In genomic region chr10:107529350-107529749, GRCh38 we compare ENCODE assay signal across 28 cellular contexts.
"Had no signal": no experiment of that assay in that cellular context is flagged by ENCODE, and none has a peak within 500 bp of the region (broad histone marks: within the 10 kb centered on the region; RNA-seq: fewer than 3 reads in every experiment).

No MANE protein-coding gene starts in this region.

- H3K27ac ChIP-seq: left ventricle myocardium inferior, pancreas, prostate gland, skin epidermis, stomach, testis, thyroid gland, transverse colon, upper lobe of left lung, vagina had no signal

- H3K27me3 ChIP-seq: pancreas, stomach, testis, thyroid gland, transverse colon, upper lobe of left lung, vagina had no signal

- H3K4me3 Mint-ChIP-seq: naive thymus-derived CD8-positive, alpha-beta T cell; nephron; neural crest cell; stimulated activated naive B cell treated with anti-CD40 and anti-IgM and Interleukin-4, amounts not matched to agents 10 μg/mL and 1 μg/mL and 100 μg/mL, for 72 hours had no signal

- H3K36me3 ChIP-seq: left ventricle myocardium inferior, pancreas, prostate gland, stomach, thyroid gland, transverse colon, upper lobe of left lung, vagina had no signal

- H3K4me3 ChIP-seq: left ventricle myocardium inferior, lung, pancreas, prostate gland, skin epidermis, stomach, testis, thyroid gland, transverse colon, upper lobe of left lung, vagina had no signal

- ATAC-seq: left colon; naive thymus-derived CD8-positive, alpha-beta T cell; pancreas; right cardiac atrium; sciatic nerve; stimulated activated naive B cell treated with anti-CD40 and anti-IgM and Interleukin-4, amounts not matched to agents 10 μg/mL and 1 μg/mL and 100 μg/mL, for 72 hours; stimulated activated naive CD8-positive, alpha-beta T cell treated with anti-CD3 and anti-CD28 coated beads, Interleukin-15, Interleukin-2, amounts not matched to agents 100 U/mL and 50 U/mL, for 24 hours had no signal

- DNase-seq: hypothalamus; kidney; left colon; left ventricle myocardium inferior; naive thymus-derived CD8-positive, alpha-beta T cell; nucleus accumbens; pancreas; posterior cingulate gyrus; retina; right cardiac atrium; stimulated activated CD4-positive, alpha-beta T cell treated with anti-CD3 and anti-CD28 coated beads, Interleukin-12 subunit alpha, Interleukin-12 subunit beta, amount 100 ng/mL, for 4 hours; stimulated activated CD4-positive, alpha-beta T cell treated with anti-CD3 and anti-CD28 coated beads, Interleukin-15, amount 100 ng/mL, for 24 hours; stimulated activated CD4-positive, alpha-beta T cell treated with anti-CD3 and anti-CD28 coated beads, Interleukin-2, amount 100 ng/mL, for 24 hours; stimulated activated CD4-positive, alpha-beta T cell treated with anti-CD3 and anti-CD28 coated beads, Interleukin-4, amount 100 ng/mL, for 1 hour; stimulated activated naive B cell treated with anti-CD40 and anti-IgM and Interleukin-4, amounts not matched to agents 10 μg/mL and 1 μg/mL and 100 μg/mL, for 72 hours; stimulated activated naive CD8-positive, alpha-beta T cell treated with anti-CD3 and anti-CD28 coated beads, Interleukin-15, Interleukin-2, amounts not matched to agents 100 U/mL and 50 U/mL, for 24 hours; stomach; testis; thyroid gland; transverse colon; upper lobe of left lung had no signal

- H3K27me3 Mint-ChIP-seq: naive thymus-derived CD8-positive, alpha-beta T cell; stimulated activated naive B cell treated with anti-CD40 and anti-IgM and Interleukin-4, amounts not matched to agents 10 μg/mL and 1 μg/mL and 100 μg/mL, for 72 hours had no signal

- H3K4me1 Mint-ChIP-seq: naive thymus-derived CD8-positive, alpha-beta T cell; nephron; neural crest cell; stimulated activated naive B cell treated with anti-CD40 and anti-IgM and Interleukin-4, amounts not matched to agents 10 μg/mL and 1 μg/mL and 100 μg/mL, for 72 hours had no signal

- H3K27ac Mint-ChIP-seq: naive thymus-derived CD8-positive, alpha-beta T cell; nephron; stimulated activated naive B cell treated with anti-CD40 and anti-IgM and Interleukin-4, amounts not matched to agents 10 μg/mL and 1 μg/mL and 100 μg/mL, for 72 hours had no signal

- H3K9me3 Mint-ChIP-seq: nephron had no signal

- H3K4me1 ChIP-seq: left ventricle myocardium inferior, pancreas, prostate gland, stomach, testis, thyroid gland, transverse colon, upper lobe of left lung, vagina had no signal

- H3K36me3 Mint-ChIP-seq: naive thymus-derived CD8-positive, alpha-beta T cell; stimulated activated naive B cell treated with anti-CD40 and anti-IgM and Interleukin-4, amounts not matched to agents 10 μg/mL and 1 μg/mL and 100 μg/mL, for 72 hours had no signal

- H3K9me3 ChIP-seq: pancreas, prostate gland, stomach, testis, thyroid gland, transverse colon, upper lobe of left lung, vagina had no signal
